Comparison of ENCODE assay signal across 13 cellular contexts in genomic region chr9:41120696-41121095, GRCh38. TPM values are rescaled to one million over a fixed set of nuclear protein-coding genes. Genes with fewer than 3 reads are reported as not detected.
"Had no signal": no experiment of that assay in that cellular context is flagged by ENCODE, and none has a peak within 500 bp of the region (broad histone marks: within the 10 kb centered on the region; RNA-seq: fewer than 3 reads in every experiment).

No MANE protein-coding gene starts in this region.

RNA-seq across cellular contexts. Expression of gene FOXD4L6, which starts 7.8 kb away (rescaled TPM):
- total RNA-seq: activated B cell treated with CpG ODN at 0.5 μM for 24 hours; activated CD4-positive, alpha-beta memory T cell treated with anti-CD3 and anti-CD28 coated beads for 36 hours; activated CD4-positive, alpha-beta memory T cell treated with anti-CD3 and anti-CD28 coated beads, Interleukin-2, amount 10 ng/mL, durations not matched to agents 7 days and 5 days; activated CD4-positive, alpha-beta T cell treated with anti-CD3 and anti-CD28 coated beads for 36 hours; activated CD4-positive, alpha-beta T cell treated with anti-CD3 and anti-CD28 coated beads, Interleukin-2, amount 10 ng/mL, durations not matched to agents 24 days and 14 days; activated CD4-positive, alpha-beta T cell treated with anti-CD3 and anti-CD28 coated beads, Interleukin-2, amount 10 ng/mL, durations not matched to agents 7 days and 5 days; activated CD8-positive, alpha-beta memory T cell treated with anti-CD3 and anti-CD28 coated beads for 36 hours; activated CD8-positive, alpha-beta memory T cell treated with anti-CD3 and anti-CD28 coated beads, Interleukin-2, amount 10 ng/mL, durations not matched to agents 7 days and 5 days; activated CD8-positive, alpha-beta T cell treated with anti-CD3 and anti-CD28 coated beads, Interleukin-2, amount 10 ng/mL, durations not matched to agents 7 days and 5 days; T-helper 1 cell treated with Interleukin-12 subunit alpha and Interleukin-12 subunit beta and Interleukin-4 antibody, amounts not matched to agents 30 ng/mL and 1 ng/mL, for 36 hours; T-helper 17 cell; T-helper 2 cell treated with Interferon-gamma antibody and Interleukin-4, amounts not matched to agents 100 ng/mL and 5 ng/mL, for 36 hours; WTC11 had no signal
